1 cellular context compared by ENCODE assay signal in the genomic region with DNA sequence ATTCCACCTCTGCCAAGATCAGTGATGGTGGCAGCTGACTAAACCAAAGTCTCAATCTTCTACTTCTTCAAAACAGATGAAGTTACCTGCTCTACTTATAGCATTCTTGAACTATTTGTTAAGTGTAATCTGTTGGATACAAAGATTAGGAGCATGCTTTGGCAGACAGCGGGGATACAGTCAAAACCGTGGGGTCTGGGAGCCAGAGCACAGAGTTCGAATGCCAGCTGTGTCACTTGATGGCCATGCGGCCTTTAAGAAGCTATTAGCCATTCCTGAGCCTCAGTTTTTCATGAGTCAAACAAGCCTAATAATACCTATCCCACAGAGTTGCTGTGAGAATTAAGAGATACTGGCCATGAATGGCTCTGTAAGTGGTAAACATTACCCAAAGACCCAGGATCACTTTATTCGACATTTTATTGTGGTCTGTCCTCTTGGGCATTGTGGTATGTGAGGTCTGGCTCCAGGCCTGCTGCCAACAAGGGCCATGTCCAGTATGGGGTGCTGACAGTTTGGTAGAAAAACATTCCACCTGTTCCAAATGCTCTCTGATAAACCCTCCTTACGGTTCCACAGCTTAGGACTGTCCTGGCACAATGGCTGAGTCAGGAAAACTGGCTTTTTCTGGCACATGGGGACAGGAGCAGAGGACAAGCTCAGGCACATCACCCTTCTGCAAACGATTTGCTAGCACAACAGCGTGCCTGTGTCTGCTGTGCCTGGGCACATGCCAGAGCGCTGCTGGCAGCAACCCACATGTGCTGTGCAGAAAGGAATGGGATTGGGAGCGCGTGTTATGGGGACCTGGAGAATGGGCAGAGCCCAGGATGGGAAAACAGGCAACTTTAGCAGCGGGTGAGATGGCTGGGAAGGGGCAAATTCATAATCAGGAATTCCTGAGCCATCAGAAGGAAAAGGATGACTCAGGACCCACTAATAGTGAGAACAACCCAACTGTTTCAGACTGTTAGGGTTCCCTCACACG.
TF ChIP-seq lines count a peak whose summit lies in the region.

No MANE protein-coding gene starts in this region.

TF ChIP-seq in HepG2, 621 proteins besides CTCF, POLR2A, EP300 and RAD21 (continued from another document):
- TF ChIP-seq, protein P1, sequence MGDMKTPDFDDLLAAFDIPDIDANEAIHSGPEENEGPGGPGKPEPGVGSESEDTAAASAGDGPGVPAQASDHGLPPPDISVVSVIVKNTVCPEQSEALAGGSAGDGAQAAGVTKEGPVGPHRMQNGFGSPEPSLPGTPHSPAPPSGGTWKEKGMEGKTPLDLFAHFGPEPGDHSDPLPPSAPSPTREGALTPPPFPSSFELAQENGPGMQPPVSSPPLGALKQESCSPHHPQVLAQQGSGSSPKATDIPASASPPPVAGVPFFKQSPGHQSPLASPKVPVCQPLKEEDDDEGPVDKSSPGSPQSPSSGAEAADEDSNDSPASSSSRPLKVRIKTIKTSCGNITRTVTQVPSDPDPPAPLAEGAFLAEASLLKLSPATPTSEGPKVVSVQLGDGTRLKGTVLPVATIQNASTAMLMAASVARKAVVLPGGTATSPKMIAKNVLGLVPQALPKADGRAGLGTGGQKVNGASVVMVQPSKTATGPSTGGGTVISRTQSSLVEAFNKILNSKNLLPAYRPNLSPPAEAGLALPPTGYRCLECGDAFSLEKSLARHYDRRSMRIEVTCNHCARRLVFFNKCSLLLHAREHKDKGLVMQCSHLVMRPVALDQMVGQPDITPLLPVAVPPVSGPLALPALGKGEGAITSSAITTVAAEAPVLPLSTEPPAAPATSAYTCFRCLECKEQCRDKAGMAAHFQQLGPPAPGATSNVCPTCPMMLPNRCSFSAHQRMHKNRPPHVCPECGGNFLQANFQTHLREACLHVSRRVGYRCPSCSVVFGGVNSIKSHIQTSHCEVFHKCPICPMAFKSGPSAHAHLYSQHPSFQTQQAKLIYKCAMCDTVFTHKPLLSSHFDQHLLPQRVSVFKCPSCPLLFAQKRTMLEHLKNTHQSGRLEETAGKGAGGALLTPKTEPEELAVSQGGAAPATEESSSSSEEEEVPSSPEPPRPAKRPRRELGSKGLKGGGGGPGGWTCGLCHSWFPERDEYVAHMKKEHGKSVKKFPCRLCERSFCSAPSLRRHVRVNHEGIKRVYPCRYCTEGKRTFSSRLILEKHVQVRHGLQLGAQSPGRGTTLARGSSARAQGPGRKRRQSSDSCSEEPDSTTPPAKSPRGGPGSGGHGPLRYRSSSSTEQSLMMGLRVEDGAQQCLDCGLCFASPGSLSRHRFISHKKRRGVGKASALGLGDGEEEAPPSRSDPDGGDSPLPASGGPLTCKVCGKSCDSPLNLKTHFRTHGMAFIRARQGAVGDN (CRISPR knock-in tag; IDR thresholded peaks at IDR 0.05): peak; percentile 57
- TF ChIP-seq, protein P2, sequence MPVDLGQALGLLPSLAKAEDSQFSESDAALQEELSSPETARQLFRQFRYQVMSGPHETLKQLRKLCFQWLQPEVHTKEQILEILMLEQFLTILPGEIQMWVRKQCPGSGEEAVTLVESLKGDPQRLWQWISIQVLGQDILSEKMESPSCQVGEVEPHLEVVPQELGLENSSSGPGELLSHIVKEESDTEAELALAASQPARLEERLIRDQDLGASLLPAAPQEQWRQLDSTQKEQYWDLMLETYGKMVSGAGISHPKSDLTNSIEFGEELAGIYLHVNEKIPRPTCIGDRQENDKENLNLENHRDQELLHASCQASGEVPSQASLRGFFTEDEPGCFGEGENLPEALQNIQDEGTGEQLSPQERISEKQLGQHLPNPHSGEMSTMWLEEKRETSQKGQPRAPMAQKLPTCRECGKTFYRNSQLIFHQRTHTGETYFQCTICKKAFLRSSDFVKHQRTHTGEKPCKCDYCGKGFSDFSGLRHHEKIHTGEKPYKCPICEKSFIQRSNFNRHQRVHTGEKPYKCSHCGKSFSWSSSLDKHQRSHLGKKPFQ (CRISPR knock-in tag; IDR thresholded peaks at IDR 0.05; ENCODE audit: insufficient replicate concordance): no peak
- TF ChIP-seq YEATS4 (CRISPR knock-in tag; IDR thresholded peaks at IDR 0.05; ENCODE audit: borderline replicate concordance) (no peak), ELF4 (CRISPR knock-in tag; IDR thresholded peaks at IDR 0.05; ENCODE audit: borderline replicate concordance) (no peak), CENPT (CRISPR knock-in tag; IDR thresholded peaks at IDR 0.05; ENCODE audit: low read depth) (no peak), RBM22 (optimal IDR thresholded peaks at IDR 0.05; ENCODE audit: low read length) (no peak), PITX1 (CRISPR knock-in tag; IDR thresholded peaks at IDR 0.05) (0 out of 2 replicates have a peak, but pooled peaks have one; percentile 18), MATR3 (CRISPR knock-in tag; IDR thresholded peaks at IDR 0.05) (0 out of 2 replicates have a peak, but pooled peaks have one; percentile 2), MZF1 (CRISPR knock-in tag; IDR thresholded peaks at IDR 0.05; ENCODE audit: borderline replicate concordance) (no peak), ZNF350 (CRISPR knock-in tag; IDR thresholded peaks at IDR 0.05; ENCODE audit: borderline replicate concordance, low read depth) (no peak), XRCC5 (optimal IDR thresholded peaks at IDR 0.05; ENCODE audit: low read length) (peak; percentile 12)
- TF ChIP-seq, protein P3, sequence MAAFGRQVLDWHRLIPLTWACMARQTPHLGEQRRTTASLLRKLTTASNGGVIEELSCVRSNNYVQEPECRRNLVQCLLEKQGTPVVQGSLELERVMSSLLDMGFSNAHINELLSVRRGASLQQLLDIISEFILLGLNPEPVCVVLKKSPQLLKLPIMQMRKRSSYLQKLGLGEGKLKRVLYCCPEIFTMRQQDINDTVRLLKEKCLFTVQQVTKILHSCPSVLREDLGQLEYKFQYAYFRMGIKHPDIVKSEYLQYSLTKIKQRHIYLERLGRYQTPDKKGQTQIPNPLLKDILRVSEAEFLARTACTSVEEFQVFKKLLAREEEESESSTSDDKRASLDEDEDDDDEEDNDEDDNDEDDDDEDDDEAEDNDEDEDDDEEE (CRISPR knock-in tag; IDR thresholded peaks at IDR 0.05): no peak
- TF ChIP-seq, protein P4, sequence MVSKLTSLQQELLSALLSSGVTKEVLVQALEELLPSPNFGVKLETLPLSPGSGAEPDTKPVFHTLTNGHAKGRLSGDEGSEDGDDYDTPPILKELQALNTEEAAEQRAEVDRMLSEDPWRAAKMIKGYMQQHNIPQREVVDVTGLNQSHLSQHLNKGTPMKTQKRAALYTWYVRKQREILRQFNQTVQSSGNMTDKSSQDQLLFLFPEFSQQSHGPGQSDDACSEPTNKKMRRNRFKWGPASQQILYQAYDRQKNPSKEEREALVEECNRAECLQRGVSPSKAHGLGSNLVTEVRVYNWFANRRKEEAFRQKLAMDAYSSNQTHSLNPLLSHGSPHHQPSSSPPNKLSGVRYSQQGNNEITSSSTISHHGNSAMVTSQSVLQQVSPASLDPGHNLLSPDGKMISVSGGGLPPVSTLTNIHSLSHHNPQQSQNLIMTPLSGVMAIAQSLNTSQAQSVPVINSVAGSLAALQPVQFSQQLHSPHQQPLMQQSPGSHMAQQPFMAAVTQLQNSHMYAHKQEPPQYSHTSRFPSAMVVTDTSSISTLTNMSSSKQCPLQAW (CRISPR knock-in tag; IDR thresholded peaks at IDR 0.05): no peak
